In genomic region chr5:16564468-16564867, GRCh38 we compare ENCODE assay signal across 22 cellular contexts.
"Had no signal": no experiment of that assay in that cellular context is flagged by ENCODE, and none has a peak within 500 bp of the region (broad histone marks: within the 10 kb centered on the region; RNA-seq: fewer than 3 reads in every experiment).

No MANE protein-coding gene starts in this region.

- DNase-seq: activated CD4-positive, alpha-beta T cell treated with anti-CD3 and anti-CD28 coated beads, Interleukin-2, amount 50 U/mL, for 1 hour; activated CD8-positive, alpha-beta memory T cell treated with anti-CD3 and anti-CD28 coated beads, Interleukin-2, amount 50 U/mL, for 4 hours; activated T-cell treated with anti-CD3 and anti-CD28 coated beads, Interleukin-2, amount 50 U/mL, for 4 hours; dermis blood vessel endothelial cell; effector memory CD8-positive, alpha-beta T cell; foreskin fibroblast; glutamatergic neuron; mammary epithelial cell; midbrain; nucleus accumbens; posterior cingulate gyrus; retina; stimulated activated CD4-positive, alpha-beta T cell treated with anti-CD3 and anti-CD28 coated beads, Interleukin-2, amount 100 ng/mL, for 24 hours; stimulated activated naive CD8-positive, alpha-beta T cell treated with anti-CD3 and anti-CD28 coated beads, Interleukin-15, Interleukin-2, amounts not matched to agents 100 U/mL and 50 U/mL, for 24 hours; T-cell; T-helper 9 cell; trophoblast cell had no signal

- H3K4me3 Mint-ChIP-seq: activated naive CD4-positive, alpha-beta T cell treated with anti-CD3 and anti-CD28 coated beads, Interleukin-2, amount 50 U/mL, for 24 hours; activated T-cell treated with anti-CD3 and anti-CD28 coated beads, Interleukin-2, amount 50 U/mL, for 4 hours; effector memory CD8-positive, alpha-beta T cell; nephron; T-cell had no signal

- H3K9me3 ChIP-seq: suprapubic skin, vagina had no signal

- H3K36me3 ChIP-seq: suprapubic skin, vagina had no signal

- H3K4me1 ChIP-seq: suprapubic skin, vagina had no signal

- H3K27ac Mint-ChIP-seq: activated naive CD4-positive, alpha-beta T cell treated with anti-CD3 and anti-CD28 coated beads, Interleukin-2, amount 50 U/mL, for 24 hours; effector memory CD8-positive, alpha-beta T cell; nephron had no signal

- H3K4me3 ChIP-seq: suprapubic skin, vagina had no signal

- ATAC-seq: activated T-cell treated with anti-CD3 and anti-CD28 coated beads, Interleukin-2, amount 50 U/mL, for 4 hours; effector memory CD8-positive, alpha-beta T cell; left lobe of liver; stimulated activated naive CD8-positive, alpha-beta T cell treated with anti-CD3 and anti-CD28 coated beads, Interleukin-15, Interleukin-2, amounts not matched to agents 100 U/mL and 50 U/mL, for 24 hours; T-cell had no signal

- H3K27ac ChIP-seq: suprapubic skin, vagina had no signal

- H3K27me3 Mint-ChIP-seq: activated naive CD4-positive, alpha-beta T cell treated with anti-CD3 and anti-CD28 coated beads, Interleukin-2, amount 50 U/mL, for 24 hours; effector memory CD8-positive, alpha-beta T cell; T-cell had no signal

- H3K27me3 ChIP-seq: suprapubic skin, vagina had no signal

- H3K9me3 Mint-ChIP-seq: activated naive CD4-positive, alpha-beta T cell treated with anti-CD3 and anti-CD28 coated beads, Interleukin-2, amount 50 U/mL, for 24 hours; activated T-cell treated with anti-CD3 and anti-CD28 coated beads, Interleukin-2, amount 50 U/mL, for 4 hours; effector memory CD8-positive, alpha-beta T cell; nephron; T-cell had no signal
